Comparison of ENCODE assay signal across 28 cellular contexts in the genomic region with DNA sequence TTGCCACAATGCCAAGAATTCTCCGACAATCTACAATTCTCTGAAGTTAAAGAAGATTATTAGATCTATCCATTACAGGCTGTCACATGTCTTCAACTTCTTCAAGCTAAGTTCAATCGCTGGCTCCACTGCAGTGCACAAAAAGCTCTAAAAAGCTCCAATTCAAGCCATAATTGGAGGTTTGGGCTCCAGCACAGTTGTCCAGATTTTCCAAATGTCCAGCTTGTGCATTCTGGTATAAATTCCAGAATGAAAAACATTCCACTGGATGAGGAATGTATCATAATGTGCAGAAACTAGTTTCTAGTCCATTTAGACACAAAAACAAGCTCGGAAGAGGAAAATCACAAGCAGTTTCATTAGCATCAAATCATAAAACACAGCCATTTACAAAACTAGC.
A peak's percentile ranks its signal among the peaks of the same experiment; 100 is the strongest.
DNase-seq lines count a peak whose midpoint lies in the region; ATAC-seq, FAIRE-seq and TF ChIP-seq lines count a peak whose summit lies in the region.
"Had no signal": no experiment of that assay in that cellular context is flagged by ENCODE, and none has a peak within 500 bp of the region (broad histone marks: within the 10 kb centered on the region; RNA-seq: fewer than 3 reads in every experiment).

No MANE protein-coding gene starts in this region.

- intact Hi-C loops in mammary epithelial cell (cut with micrococcal nuclease): no loop called here
- intact Hi-C loops in breast epithelium (cut with DNase I; ENCODE audit: low total_unique reads): no loop called here
- intact Hi-C loops in CD8-positive, alpha-beta T cell (cut with DNase I, micrococcal nuclease): no loop called here

- no TSS peak for BruUV-seq in mammary epithelial cell (replicated peaks; lab: Mats Ljungman, UMichigan)

- H3K9me3 Mint-ChIP-seq in mesothelial cell of epicardium: peaks cover 22% of the 10 kb centered on the region
- H3K9me3 Mint-ChIP-seq in CD8-positive, alpha-beta T cell: no peaks in the 10 kb centered on the region
- H3K9me3 Mint-ChIP-seq: CD4-positive, CD25-positive, alpha-beta regulatory T cell; HFFc6 had no signal

- H3K4me3 ChIP-seq in mammary epithelial cell (replicated peaks in 1 of 3; ENCODE audit: insufficient read depth in 1 of 3, low read depth in 2 of 3, low read length in 3 of 3): no peak overlapping the region
- no peak overlapping the region for H3K4me3 ChIP-seq in breast epithelium
- H3K4me3 ChIP-seq in bronchial epithelial cell (ENCODE audit: low read depth, low read length): no peak overlapping the region
- no peak overlapping the region for H3K4me3 ChIP-seq in CD8-positive, alpha-beta T cell (ENCODE audit: low read depth, low read length)
- H3K4me3 ChIP-seq: BLaER1, GM23338, HAP-1, MG63, PC-9, SJSA1 had no signal

- WGBS in mammary epithelial cell (ENCODE audit: low coverage, missing lambda C conversion rate): 30% methylated on average over 3 of the region's 3 CpGs

- DNase-seq in mammary epithelial cell (no peak), breast epithelium (ENCODE audit: low spot score in 2 of 2) (no peak), bronchial epithelial cell (ENCODE audit: low read depth) (no peak), mesothelial cell of epicardium (ENCODE audit: low spot score in 2 of 2, unreplicated experiment in 2 of 2) (no peak), putamen (ENCODE audit: low spot score) (no peak), KBM-7 (no peak)
- DNase-seq in CD8-positive, alpha-beta T cell: no peak
- DNase-seq: CD4-positive, CD25-positive, alpha-beta regulatory T cell; COR-L47; GF-D8; HFFc6; KG1; MG63; NCI-H1105 treated with DMSO at 0.1 percent for 48 hours; NCI-H2029; NCI-H446; NCI-H526; PC-9; Right ventricle myocardium superior; RPMI8226 had no signal

- H3K4me3 Mint-ChIP-seq in mesothelial cell of epicardium: no peak overlapping the region
- no peak overlapping the region for H3K4me3 Mint-ChIP-seq in CD8-positive, alpha-beta T cell
- H3K4me3 Mint-ChIP-seq: CD4-positive, CD25-positive, alpha-beta regulatory T cell; GM23338; HFFc6 had no signal

- H2AFZ ChIP-seq in mammary epithelial cell (ENCODE audit: low read depth, low read length): peak overlapping the region; percentile 63
- H2AFZ ChIP-seq: GM23338, PC-9 had no signal

- no peaks in the 10 kb centered on the region for H3K4me1 ChIP-seq in mammary epithelial cell (ENCODE audit: insufficient read depth, low read length)
- no peaks in the 10 kb centered on the region for H3K4me1 ChIP-seq in breast epithelium
- no peaks in the 10 kb centered on the region for H3K4me1 ChIP-seq in CD8-positive, alpha-beta T cell (ENCODE audit: insufficient read depth, low read length)
- H3K4me1 ChIP-seq: BLaER1, HAP-1, SJSA1 had no signal

- peak; percentile 32 for FAIRE-seq in bronchial epithelial cell (lab: Jason Lieb, UNC)
- FAIRE-seq: GM12891, HTR-8/SVneo had no signal

- no peak for ATAC-seq in GM19397 (IDR thresholded peaks at IDR 0.05; ENCODE audit: unreplicated experiment)
- ATAC-seq in CD8-positive, alpha-beta T cell: no peak
- ATAC-seq: GM23338 had no signal

- H3K27ac Mint-ChIP-seq in mesothelial cell of epicardium: peak overlapping the region; percentile 50
- no peak overlapping the region for H3K27ac Mint-ChIP-seq in CD8-positive, alpha-beta T cell
- H3K27ac Mint-ChIP-seq: CD4-positive, CD25-positive, alpha-beta regulatory T cell; GM23338; HFFc6 had no signal

- CTCF ChIA-PET in mammary epithelial cell (lab: Charles Lee; ENCODE audit: low non-redundant PET): no interaction called here
- CTCF ChIA-PET in CD8-positive, alpha-beta T cell (lab: Charles Lee): no interaction called here

- no peak for TF ChIP-seq POLR2A in breast epithelium (IDR thresholded peaks at IDR 0.05)

- POLR2A ChIA-PET in CD8-positive, alpha-beta T cell (lab: Charles Lee): no interaction called here

- TF ChIP-seq CTCF in mammary epithelial cell (conservative IDR thresholded peaks at IDR 0.05 in 1 of 2, IDR thresholded peaks at IDR 0.05 in 1 of 2; ENCODE audit: extremely low read depth in 1 of 2, insufficient read depth in 1 of 2, low read depth in 1 of 2, low read length in 2 of 2): no peak
- TF ChIP-seq CTCF in breast epithelium (IDR thresholded peaks at IDR 0.05): no peak
- TF ChIP-seq CTCF in bronchial epithelial cell (IDR thresholded peaks at IDR 0.05; ENCODE audit: insufficient read depth, low read length, severe bottlenecking): no peak
- TF ChIP-seq CTCF in mesothelial cell of epicardium (IDR thresholded peaks at IDR 0.05; ENCODE audit: unreplicated experiment): no peak
- no peak for TF ChIP-seq CTCF in CD8-positive, alpha-beta T cell (IDR thresholded peaks at IDR 0.05)

- no peaks in the 10 kb centered on the region for H3K4me1 Mint-ChIP-seq in mesothelial cell of epicardium
- H3K4me1 Mint-ChIP-seq in CD8-positive, alpha-beta T cell (ENCODE audit: low read depth): no peaks in the 10 kb centered on the region
- H3K4me1 Mint-ChIP-seq: CD4-positive, CD25-positive, alpha-beta regulatory T cell had no signal

- H3K9me3 ChIP-seq in mammary epithelial cell (replicated peaks; ENCODE audit: insufficient read depth, low read length): no peaks in the 10 kb centered on the region
- H3K9me3 ChIP-seq in breast epithelium: no peaks in the 10 kb centered on the region
- H3K9me3 ChIP-seq in CD8-positive, alpha-beta T cell (ENCODE audit: low read length): no peaks in the 10 kb centered on the region
- H3K9me3 ChIP-seq: BLaER1, HAP-1, MG63, SJSA1 had no signal

- H3K27me3 ChIP-seq in mammary epithelial cell (ENCODE audit: insufficient read depth, low read length) (no peaks in the 10 kb centered on the region), breast epithelium (no peaks in the 10 kb centered on the region), bronchial epithelial cell (ENCODE audit: control insufficient read depth, insufficient read depth, low read length) (no peaks in the 10 kb centered on the region)
- no peaks in the 10 kb centered on the region for H3K27me3 ChIP-seq in CD8-positive, alpha-beta T cell (ENCODE audit: insufficient read depth, low read length)
- H3K27me3 ChIP-seq: BLaER1, MG63, SJSA1 had no signal

- dilution Hi-C loops in mammary epithelial cell (cut with HindIII; ENCODE audit: low sequenced_read_pairs): no loop called here

- H3K27ac ChIP-seq in mammary epithelial cell (ENCODE audit: insufficient read depth, low read depth, low read length) (no peak overlapping the region), breast epithelium (no peak overlapping the region)
- no peak overlapping the region for H3K27ac ChIP-seq in CD8-positive, alpha-beta T cell (ENCODE audit: low read depth, low read length)
- H3K27ac ChIP-seq: 22Rv1, BLaER1, PC-9, SJSA1 had no signal

- no peaks in the 10 kb centered on the region for H3K27me3 Mint-ChIP-seq in mesothelial cell of epicardium (ENCODE audit: low read depth)
- H3K27me3 Mint-ChIP-seq in CD8-positive, alpha-beta T cell (ENCODE audit: low read depth): no peaks in the 10 kb centered on the region
- H3K27me3 Mint-ChIP-seq: CD4-positive, CD25-positive, alpha-beta regulatory T cell had no signal

- H3K9ac ChIP-seq in mammary epithelial cell (ENCODE audit: insufficient read depth, low read length): no peak overlapping the region
- H3K9ac ChIP-seq: BLaER1 had no signal

- in situ Hi-C loops in mammary epithelial cell (cut with MboI; ENCODE audit: low sequenced_read_pairs in 2 of 2): no loop called here
- in situ Hi-C loops in KBM-7 (cut with MboI; ENCODE audit: low pct_unique_long_range_greater_than_20kb, low sequenced_read_pairs): no loop called here

- H3K36me3 Mint-ChIP-seq in mesothelial cell of epicardium: peaks cover 9% of the 10 kb centered on the region
- H3K36me3 Mint-ChIP-seq in CD8-positive, alpha-beta T cell: no peaks in the 10 kb centered on the region
- H3K36me3 Mint-ChIP-seq: CD4-positive, CD25-positive, alpha-beta regulatory T cell had no signal

- H4K20me1 ChIP-seq in mammary epithelial cell (ENCODE audit: insufficient read depth, low read length): no peaks in the 10 kb centered on the region
- H4K20me1 ChIP-seq: BLaER1 had no signal

- H3K4me2 ChIP-seq in mammary epithelial cell (ENCODE audit: insufficient read depth, low read depth, low read length): peak overlapping the region; percentile 2
- H3K4me2 ChIP-seq: BLaER1, GM23338, PC-9 had no signal

- no peaks in the 10 kb centered on the region for H3K36me3 ChIP-seq in mammary epithelial cell (ENCODE audit: insufficient read depth, low read length)
- H3K36me3 ChIP-seq in breast epithelium: no peaks in the 10 kb centered on the region
- no peaks in the 10 kb centered on the region for H3K36me3 ChIP-seq in bronchial epithelial cell (ENCODE audit: control insufficient read depth, insufficient read depth, low read length)
- H3K36me3 ChIP-seq in CD8-positive, alpha-beta T cell (ENCODE audit: insufficient read depth, low read length): no peaks in the 10 kb centered on the region
- H3K36me3 ChIP-seq: BLaER1, HAP-1, MG63, SJSA1 had no signal

- no peaks in the 10 kb centered on the region for H3K79me2 ChIP-seq in mammary epithelial cell (ENCODE audit: insufficient read depth, low read length)
